In the genomic region with DNA sequence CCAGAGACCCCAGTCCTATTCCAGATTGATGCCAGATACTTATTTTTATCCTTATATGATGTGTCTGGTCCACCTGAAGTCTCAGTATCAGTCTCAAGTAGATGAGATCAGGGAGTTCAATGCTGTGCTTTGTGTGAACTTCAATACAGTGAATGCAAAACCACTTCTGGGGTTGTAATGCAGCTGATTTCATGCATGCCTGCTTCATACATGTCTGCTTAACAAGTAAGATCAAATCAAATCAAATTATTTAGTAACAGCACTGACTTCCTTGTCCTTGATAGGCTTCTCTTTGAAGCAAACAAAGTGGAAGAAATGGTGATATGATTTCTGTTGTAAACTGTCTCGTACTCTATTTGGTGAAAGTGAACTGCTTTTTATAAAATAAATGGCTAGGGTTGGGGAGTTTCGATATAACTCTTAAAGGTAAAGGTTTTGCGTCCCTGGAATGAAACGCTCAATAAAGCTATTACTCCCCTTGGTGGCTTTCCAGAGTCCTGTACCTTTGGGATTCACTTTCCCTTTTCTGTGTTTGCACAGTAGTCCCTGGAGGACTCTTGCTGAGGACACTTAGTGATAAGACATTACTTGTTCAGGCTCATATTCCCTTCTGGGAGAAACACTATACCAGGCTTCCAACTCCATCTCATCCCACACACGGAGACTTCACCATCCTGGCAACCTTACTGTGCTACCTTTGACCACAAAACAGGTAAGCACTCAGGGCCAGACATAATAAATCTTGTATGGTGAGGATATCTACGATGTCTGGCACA, we compare ENCODE assay signal across 17 cellular contexts. TPM values are rescaled to one million over a fixed set of nuclear protein-coding genes. Genes with fewer than 3 reads are reported as not detected.
DNase-seq lines count a peak whose midpoint lies in the region; ATAC-seq, FAIRE-seq and TF ChIP-seq lines count a peak whose summit lies in the region.
"Had no signal": no experiment of that assay in that cellular context is flagged by ENCODE, and none has a peak within 500 bp of the region (broad histone marks: within the 10 kb centered on the region; RNA-seq: fewer than 3 reads in every experiment).

No MANE protein-coding gene starts in this region.

- no peaks in the 10 kb centered on the region for H3K9me3 ChIP-seq in smooth muscle cell (replicated peaks; ENCODE audit: low read depth)
- no peaks in the 10 kb centered on the region for H3K9me3 ChIP-seq in pancreas
- H3K9me3 ChIP-seq: A549 had no signal

- H3K36me3 ChIP-seq in smooth muscle cell (ENCODE audit: low read depth), result no peaks in the 10 kb centered on the region
- no peaks in the 10 kb centered on the region for H3K36me3 ChIP-seq in pancreas

- TF ChIP-seq CTCF in smooth muscle cell (IDR thresholded peaks at IDR 0.05; ENCODE audit: borderline replicate concordance, insufficient read depth, poor library complexity, severe bottlenecking) (no peak), pancreas (IDR thresholded peaks at IDR 0.05) (no peak)

- H3K4me2 ChIP-seq in smooth muscle cell, result no peak overlapping the region
- H3K4me2 ChIP-seq: A549, KMS-11 had no signal

- DNase-seq in DMS153 (lab: John Stamatoyannopoulos, UW) (peak; percentile 74), NCI-H1092 treated with DMSO at 0.1 percent for 48 hours (lab: John Stamatoyannopoulos, UW) (peak; percentile 56), NCI-H2107 treated with DMSO at 0.1 percent for 48 hours (lab: John Stamatoyannopoulos, UW; ENCODE audit: unreplicated experiment) (peak; percentile 98), caudate nucleus (lab: John Stamatoyannopoulos, UW) (no peak), KG1 (lab: John Stamatoyannopoulos, UW) (no peak), smooth muscle cell (lab: John Stamatoyannopoulos, UW; ENCODE audit: unreplicated experiment) (no peak), pancreas (no peak)
- DNase-seq: DND-41, GF-D8, GOT3, NCI-H446, NCI-H774, T-helper 2 cell had no signal

- H3K4me3 ChIP-seq in smooth muscle cell (no peak overlapping the region), pancreas (no peak overlapping the region)
- H3K4me3 ChIP-seq: A549 had no signal

- H3K27ac ChIP-seq in caudate nucleus (ENCODE audit: low read depth, low read length) (peak overlapping the region; percentile 72), smooth muscle cell (ENCODE audit: low read depth) (no peak overlapping the region), pancreas (no peak overlapping the region)
- H3K27ac ChIP-seq: A549, C4-2B, KMS-11 had no signal

- H2AFZ ChIP-seq in smooth muscle cell (ENCODE audit: low read depth), result no peak overlapping the region

- H3K4me1 ChIP-seq in smooth muscle cell (ENCODE audit: low read depth) (no peaks in the 10 kb centered on the region), pancreas (no peaks in the 10 kb centered on the region)
- H3K4me1 ChIP-seq: A549 had no signal

- H3K9ac ChIP-seq in smooth muscle cell (ENCODE audit: low read depth), result no peak overlapping the region
- H3K9ac ChIP-seq: KMS-11 had no signal

- no peaks in the 10 kb centered on the region for H3F3A ChIP-seq in smooth muscle cell (ENCODE audit: low read depth)

- WGBS in smooth muscle cell (ENCODE audit: low lambda C conversion rate), result 79% methylated on average over 6 of the region's 6 CpGs
- WGBS in pancreas, 2 donors, result 53 to 62% methylated on average over 6 of the region's 6 CpGs

- no peak for FAIRE-seq in pancreas (lab: Jason Lieb, UNC)
- FAIRE-seq: A549 had no signal

- H3K27me3 ChIP-seq in smooth muscle cell (ENCODE audit: low read depth) (no peaks in the 10 kb centered on the region), pancreas (no peaks in the 10 kb centered on the region)

- ATAC-seq in GM19397 (IDR thresholded peaks at IDR 0.05; ENCODE audit: unreplicated experiment) (no peak), pancreas (no peak)
- ATAC-seq: A549 had no signal

- no peaks in the 10 kb centered on the region for H4K20me1 ChIP-seq in smooth muscle cell (ENCODE audit: low read depth)

- intact Hi-C loops in pancreas (cut with DNase I), result no loop called here

- no peaks in the 10 kb centered on the region for H3K79me2 ChIP-seq in smooth muscle cell (ENCODE audit: low read depth)

RNA-seq across cellular contexts. Expression of a gene that starts 59.3 kb away (rescaled TPM):
- 53.1 and 75.6 TPM in 2 replicates for total RNA-seq in smooth muscle cell
- polyA plus RNA-seq in smooth muscle cell, result 46.5 and 57.7 TPM in 2 replicates
- 10 to 100 TPM; 15.1 to 27.0 (median 23.3) TPM for total RNA-seq in pancreas
- polyA plus RNA-seq in pancreas, result 10 to 100 TPM; 20.0 to 33.5 TPM

Comparison
In these comparisons a context has a peak if more than half of its experiments do, and no peak if none do; other contexts are left out.
1. DNase-seq: peak in DMS153 (single experiment), NCI-H1092 treated with DMSO at 0.1 percent for 48 hours (single experiment) and NCI-H2107 treated with DMSO at 0.1 percent for 48 hours (single experiment); none in caudate nucleus (0 of 61), KG1 (single experiment), smooth muscle cell (single experiment) and pancreas (0 of 6).